Comparison of ENCODE assay signal across 8 cellular contexts in the genomic region with DNA sequence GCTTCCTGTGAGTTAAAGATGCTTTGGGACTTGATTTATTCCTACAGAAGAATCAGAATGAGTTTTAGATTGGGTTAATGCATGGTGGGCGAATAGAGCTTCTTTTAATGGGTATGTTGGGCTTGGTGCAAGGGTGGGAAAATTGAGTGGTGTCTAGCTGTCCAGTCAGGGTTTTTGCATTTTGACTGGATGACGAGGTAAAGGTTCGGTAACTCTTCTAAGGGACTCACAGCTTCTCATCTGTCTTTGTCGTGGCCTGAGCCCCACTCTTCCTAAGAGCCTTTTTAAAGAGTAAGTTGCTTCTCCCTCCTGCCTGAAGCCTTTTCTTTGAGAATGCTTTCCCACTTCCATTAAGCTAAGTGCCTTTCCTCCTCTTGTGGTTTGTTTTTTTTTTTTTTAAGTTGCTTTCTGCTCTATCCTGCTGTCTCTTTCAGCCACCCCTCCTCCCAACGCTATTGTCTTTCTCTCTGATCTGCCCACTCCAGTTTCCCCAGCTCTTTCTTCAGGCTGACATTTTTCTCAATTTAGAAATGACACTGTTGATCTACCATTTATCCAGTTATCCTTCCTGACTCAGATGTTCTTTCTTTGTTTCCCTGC. TPM values are rescaled to one million over a fixed set of nuclear protein-coding genes. Genes with fewer than 3 reads are reported as not detected.
DNase-seq lines count a peak whose midpoint lies in the region; ATAC-seq, FAIRE-seq and TF ChIP-seq lines count a peak whose summit lies in the region.

No MANE protein-coding gene starts in this region.

- intact Hi-C loops in left cardiac atrium (cut with DNase I) (no loop called here), GM12878 (cut with micrococcal nuclease; ENCODE audit: unreplicated experiment) (loop anchor here (5.0 to 10.0 kb wide), 2 partner anchors 72 to 220 kb away; a partner anchor contains a TSS), aorta (cut with DNase I) (no loop called here)

- peak overlapping the region; percentile 61 to 94 for H3K4me3 ChIP-seq in right atrium auricular region
- H3K4me3 ChIP-seq in GM12878: peak overlapping the region; percentile 99
- peak overlapping the region; percentile 94 for H3K4me3 ChIP-seq in mesodermal cell (ENCODE audit: extremely low read depth, insufficient read depth, low read length, poor library complexity, severe bottlenecking)
- peak overlapping the region; percentile 80 to 91 for H3K4me3 ChIP-seq in aorta (ENCODE audit: low read length in 2 of 2)

- ATAC-seq in left cardiac atrium (no peak), GM12878 (peak; percentile 3; the same call in 1 of the 3 replicates), aorta (ENCODE audit: low FRiP score) (no peak)

- H3K27me3 ChIP-seq in right atrium auricular region: no peaks in the 10 kb centered on the region
- H3K27me3 ChIP-seq in GM12878 (replicated peaks in 1 of 2; ENCODE audit: control insufficient read depth in 2 of 2, insufficient read depth in 2 of 2, low read length in 1 of 2): no peaks in the 10 kb centered on the region
- H3K27me3 ChIP-seq in aorta (ENCODE audit: control insufficient read depth in 1 of 2, insufficient read depth in 2 of 2, low read length in 1 of 2): no peaks in the 10 kb centered on the region

- POLR2A ChIA-PET in GM12878 (lab: Charles Lee): interaction anchor here (0.7 to 3.4 kb wide), 11 partner anchors 9 to 1056 kb away, joined by 3 to 19 read pairs (median 4); a partner anchor contains a TSS

- no peak for TF ChIP-seq EP300 in GM12878 (IDR thresholded peaks at IDR 0.05; ENCODE audit: borderline replicate concordance in 1 of 2, control insufficient read depth in 1 of 2, low read depth in 2 of 2, low read length in 2 of 2)

- no peaks in the 10 kb centered on the region for H3K9me3 ChIP-seq in right atrium auricular region
- no peaks in the 10 kb centered on the region for H3K9me3 ChIP-seq in GM12878 (replicated peaks; ENCODE audit: control insufficient read depth, insufficient read depth, low read length)
- no peaks in the 10 kb centered on the region for H3K9me3 ChIP-seq in mesodermal cell (ENCODE audit: control insufficient read depth, low read length)
- H3K9me3 ChIP-seq in aorta (ENCODE audit: control insufficient read depth, low read length): no peaks in the 10 kb centered on the region

- no peak for FAIRE-seq in GM12878 (lab: Jason Lieb, UNC)

- H3K4me1 ChIP-seq in right atrium auricular region: peaks cover 0 to 40% of the 10 kb centered on the region in 2 donors
- H3K4me1 ChIP-seq in GM12878 (ENCODE audit: control insufficient read depth, insufficient read depth, low read length): peaks cover 5% of the 10 kb centered on the region; the same call in 1 of the 2 replicates
- H3K4me1 ChIP-seq in mesodermal cell (ENCODE audit: control insufficient read depth, insufficient read depth, low read length, poor library complexity, severe bottlenecking): peaks cover 4% of the 10 kb centered on the region
- peaks cover 0 to 5% of the 10 kb centered on the region in 2 donors for H3K4me1 ChIP-seq in aorta (ENCODE audit: control insufficient read depth in 1 of 2, insufficient read depth in 2 of 2, low read length in 2 of 2)

- TF ChIP-seq CTCF in right atrium auricular region (IDR thresholded peaks at IDR 0.05): no peak
- TF ChIP-seq CTCF in GM12878 (IDR thresholded peaks at IDR 0.05 in 2 of 3, conservative IDR thresholded peaks at IDR 0.05 in 1 of 3; ENCODE audit: control insufficient read depth in 2 of 3, extremely low read depth in 1 of 3, insufficient read depth in 1 of 3, low read depth in 3 of 3, low read length in 3 of 3): no peak

- H3K27ac ChIP-seq in right atrium auricular region: peak overlapping the region; percentile 83 to 94
- peak overlapping the region; percentile 82 for H3K27ac ChIP-seq in GM12878 (ENCODE audit: control insufficient read depth, insufficient read depth)
- peak overlapping the region; percentile 69 for H3K27ac ChIP-seq in mesodermal cell (ENCODE audit: low read depth, low read length, severe bottlenecking)
- no peak overlapping the region for H3K27ac ChIP-seq in aorta (ENCODE audit: low read depth in 1 of 2, low read length in 2 of 2)

- RAD21 ChIA-PET in GM12878 (lab: Charles Lee; ENCODE audit: unreplicated experiment): interaction anchor here (0.6 to 4.5 kb wide), 10 partner anchors 15 to 618 kb away, joined by 3 to 26 read pairs (median 5); a partner anchor contains a TSS

- peaks cover 45% of the 10 kb centered on the region for H3K79me2 ChIP-seq in GM12878 (ENCODE audit: control insufficient read depth, insufficient read depth, low read length)

- peaks cover 5% of the 10 kb centered on the region for H3K36me3 ChIP-seq in right atrium auricular region
- H3K36me3 ChIP-seq in GM12878 (ENCODE audit: control insufficient read depth in 2 of 2, insufficient read depth in 2 of 2, low read length in 1 of 2): peaks cover under 1 to 2% of the 10 kb centered on the region in 2 experiments
- peaks cover 30% of the 10 kb centered on the region for H3K36me3 ChIP-seq in mesodermal cell (ENCODE audit: control insufficient read depth, insufficient read depth, low read length)
- peaks cover 0 to 2% of the 10 kb centered on the region in 2 donors for H3K36me3 ChIP-seq in aorta (ENCODE audit: control insufficient read depth in 1 of 2, insufficient read depth in 2 of 2, low read length in 1 of 2)

- no peak for TF ChIP-seq RAD21 in GM12878 (IDR thresholded peaks at IDR 0.05; ENCODE audit: insufficient read depth, low read depth, low read length)

- CTCF ChIA-PET in GM12878 (lab: Yijun Ruan, JAX): interaction anchor here (0.5 to 9.3 kb wide), 10 partner anchors 17 to 370 kb away, joined by 3 to 261 read pairs (median 5); a partner anchor contains a TSS

- WGBS in GM12878 (ENCODE audit: insufficient coverage, insufficient replicate concordance, low lambda C conversion rate, missing lambda C conversion rate): 2% methylated on average over 5 of the region's 5 CpGs
- 15 to 24% methylated on average over 3 to 5 of the region's 5 CpGs for WGBS in mesodermal cell (ENCODE audit: insufficient coverage in 2 of 2), 2 experiments
- 10 to 17% methylated on average over 5 of the region's 5 CpGs for WGBS in aorta, 2 donors

- no TSS peak for BruUV-seq in GM12878 (replicated peaks; lab: Mats Ljungman, UMichigan)

- DNase-seq in right atrium auricular region (ENCODE audit: low spot score) (no peak), left cardiac atrium (no peak), GM12878 (ENCODE audit: low read depth, low spot score) (no peak), aorta (no peak), DMS114 treated with DMSO at 0.1 percent for 48 hours (lab: John Stamatoyannopoulos, UW; ENCODE audit: unreplicated experiment) (no peak), NCI-H524 (lab: John Stamatoyannopoulos, UW) (no peak), KBM-7 (no peak)

- H2AFZ ChIP-seq in GM12878 (ENCODE audit: control insufficient read depth, low read depth, low read length): no peak overlapping the region; the same call in 1 of the 2 replicates

- no peaks in the 10 kb centered on the region; the same call in 1 of the 2 replicates for H4K20me1 ChIP-seq in GM12878 (ENCODE audit: control insufficient read depth, insufficient read depth)

- SMC1A ChIA-PET in GM12878 (lab: Charles Lee; ENCODE audit: uncharacterized antibody, unreplicated experiment): interaction anchor here (0.8 to 2.6 kb wide), 8 partner anchors 10 to 210 kb away, joined by 3 to 8 read pairs (median 4); a partner anchor contains a TSS

- H3K9ac ChIP-seq in GM12878 (ENCODE audit: control insufficient read depth, insufficient read depth, low read length): peak overlapping the region; percentile 92

- TF ChIP-seq POLR2A in GM12878 (IDR thresholded peaks at IDR 0.05; ENCODE audit: low read depth, low read length): no peak

- peak overlapping the region; percentile 97 for H3K4me2 ChIP-seq in GM12878 (ENCODE audit: control insufficient read depth, insufficient read depth)

- in situ Hi-C loops in GM12878 (cut with MboI) (no loop called here), KBM-7 (cut with MboI; ENCODE audit: low pct_unique_long_range_greater_than_20kb, low sequenced_read_pairs) (no loop called here)

RNA-seq across cellular contexts. Expression of a gene that starts 1.1 kb away (rescaled TPM):
- 10 to 100 TPM; 46.3 TPM for total RNA-seq in right atrium auricular region
- 10 to 100 TPM; 46.7 to 47.7 TPM for total RNA-seq in left cardiac atrium
- 54.0 and 61.9 TPM in 2 replicates for total RNA-seq in GM12878 (2013; cell fraction: nucleolus; rRNA removed)
- 34.0 and 36.2 TPM in 2 replicates for total RNA-seq in GM12878 (2014; rRNA removed)
- total RNA-seq in GM12878 (2014; rRNA removed; fragmentation: Illumina TruSeq; extraction: Trizol): 27.5 and 27.9 TPM in 2 replicates
- 49.2 and 57.3 TPM in 2 replicates for total RNA-seq in GM12878 (2021)
- 20.0 TPM for polyA plus RNA-seq in GM12878 (2011; ENCODE audit: low read depth)
- polyA plus RNA-seq in GM12878 (2011; rRNA removed): 24.3 and 29.4 TPM in 2 replicates
- polyA plus RNA-seq in GM12878 (2011; cell fraction: cytosol; rRNA removed): 40.3 and 53.9 TPM in 2 replicates
- polyA plus RNA-seq in GM12878 (2011; cell fraction: nucleus; rRNA removed): 79.8 and 81.5 TPM in 2 replicates
- polyA plus RNA-seq in GM12878 (2012): 37.2 and 38.7 TPM in 2 replicates
- 44.0 and 54.1 TPM in 2 replicates for polyA plus RNA-seq in GM12878 (2014; fragmentation: Illumina TruSeq; extraction: Trizol)
- polyA plus RNA-seq in GM12878 (2014; fragmentation: Nextera tagmentation; extraction: Ambion mirVana): 10 to 100 TPM; 14.7 to 15.0 TPM
- polyA plus RNA-seq in GM12878 (2014; rRNA removed): 32.0 and 33.1 TPM in 2 replicates
- polyA plus RNA-seq in GM12878 (2016; fragmentation: Nextera tagmentation; extraction: Ambion mirVana): 10 to 100 TPM; 56.8 to 60.0 TPM
- polyA minus RNA-seq in GM12878 (2011; rRNA and poly(A)+ RNA removed): 28.1 and 45.1 TPM in 2 replicates
- 15.8 and 23.3 TPM in 2 replicates for polyA minus RNA-seq in GM12878 (2011; cell fraction: cytosol; rRNA and poly(A)+ RNA removed)
- polyA minus RNA-seq in GM12878 (2011; cell fraction: nucleus; rRNA and poly(A)+ RNA removed): 19.9 and 34.4 TPM in 2 replicates
- 81.1 TPM for polyA plus RNA-seq in mesodermal cell (2013, experiment 1 of 2)
- polyA plus RNA-seq in mesodermal cell (2013, experiment 2 of 2): 73.7 TPM
- total RNA-seq in aorta: 10 to 100 TPM; 51.3 to 59.6 TPM
- polyA plus RNA-seq in aorta: 10 to 100 TPM; 16.4 to 41.1 TPM

RNA-seq across cellular contexts. Expression of a gene that starts 19.8 kb away (rescaled TPM):
- total RNA-seq in right atrium auricular region: under 1 TPM in 1 of 2 donors, not detected in 1; 0.22 TPM
- total RNA-seq in left cardiac atrium: under 1 TPM in 1 of 2 donors, not detected in 1; 0.12 TPM
- total RNA-seq in GM12878 (2013; cell fraction: nucleolus; rRNA removed): 0.79 and 1.3 TPM in 2 replicates
- 1.3 and 1.4 TPM in 2 replicates for total RNA-seq in GM12878 (2014; rRNA removed)
- total RNA-seq in GM12878 (2014; rRNA removed; fragmentation: Illumina TruSeq; extraction: Trizol): 0.18 and 0.49 TPM in 2 replicates
- 1.2 and 1.3 TPM in 2 replicates for total RNA-seq in GM12878 (2021)
- polyA plus RNA-seq in GM12878 (2011; ENCODE audit: low read depth): 0.33 TPM
- polyA plus RNA-seq in GM12878 (2011; rRNA removed): 0.20 and 0.41 TPM in 2 replicates
- 0.37 and 0.59 TPM in 2 replicates for polyA plus RNA-seq in GM12878 (2011; cell fraction: cytosol; rRNA removed)
- 0.96 and 1.4 TPM in 2 replicates for polyA plus RNA-seq in GM12878 (2011; cell fraction: nucleus; rRNA removed)
- polyA plus RNA-seq in GM12878 (2012): 0.50 and 0.94 TPM in 2 replicates
- 0.25 and 0.52 TPM in 2 replicates for polyA plus RNA-seq in GM12878 (2014; fragmentation: Illumina TruSeq; extraction: Trizol)
- polyA plus RNA-seq in GM12878 (2014; fragmentation: Nextera tagmentation; extraction: Ambion mirVana): under 1 TPM; 0.13 TPM
- 0.66 and 1.00 TPM in 2 replicates for polyA plus RNA-seq in GM12878 (2014; rRNA removed)
- under 1 TPM; 0.64 to 0.95 TPM for polyA plus RNA-seq in GM12878 (2016; fragmentation: Nextera tagmentation; extraction: Ambion mirVana)
- 0.44 and 0.82 TPM in 2 replicates for polyA minus RNA-seq in GM12878 (2011; rRNA and poly(A)+ RNA removed)
- polyA minus RNA-seq in GM12878 (2011; cell fraction: cytosol; rRNA and poly(A)+ RNA removed): not detected in 2 replicates
- 0.24 and 0.67 TPM in 2 replicates for polyA minus RNA-seq in GM12878 (2011; cell fraction: nucleus; rRNA and poly(A)+ RNA removed)
- 0.81 TPM for polyA plus RNA-seq in mesodermal cell (2013, experiment 1 of 2)
- polyA plus RNA-seq in mesodermal cell (2013, experiment 2 of 2): 0.40 TPM
- under 1 TPM in 1 of 2 donors, not detected in 1; 0.16 TPM for total RNA-seq in aorta
- polyA plus RNA-seq in aorta: under 1 TPM in 1 of 2 donors, not detected in 1; 0.88 TPM

RNA-seq across cellular contexts. Expression of a gene that starts 20.1 kb away (rescaled TPM):
- 10 to 100 TPM; 14.4 to 31.0 TPM for total RNA-seq in right atrium auricular region
- total RNA-seq in left cardiac atrium: 10 to 100 TPM; 21.7 to 28.9 TPM
- 3.5 and 4.6 TPM in 2 replicates for total RNA-seq in GM12878 (2013; cell fraction: nucleolus; rRNA removed)
- 0.44 TPM in 1 of 2 replicates, not detected in the other for total RNA-seq in GM12878 (2014; rRNA removed)
- 0.23 TPM in 1 of 2 replicates, not detected in the other for total RNA-seq in GM12878 (2014; rRNA removed; fragmentation: Illumina TruSeq; extraction: Trizol)
- 0.66 and 1.2 TPM in 2 replicates for total RNA-seq in GM12878 (2021)
- 0.13 TPM for polyA plus RNA-seq in GM12878 (2011; ENCODE audit: low read depth)
- polyA plus RNA-seq in GM12878 (2011; rRNA removed): 0.03 TPM in 1 of 2 replicates, not detected in the other
- 0.08 TPM in 1 of 2 replicates, not detected in the other for polyA plus RNA-seq in GM12878 (2011; cell fraction: cytosol; rRNA removed)
- polyA plus RNA-seq in GM12878 (2011; cell fraction: nucleus; rRNA removed): 0.41 and 0.58 TPM in 2 replicates
- 0.88 and 1.3 TPM in 2 replicates for polyA plus RNA-seq in GM12878 (2012)
- polyA plus RNA-seq in GM12878 (2014; fragmentation: Illumina TruSeq; extraction: Trizol): 0.06 TPM in 1 of 2 replicates, not detected in the other
- under 1 TPM in 1 of 2 experiments, not detected in 1; 0.07 TPM for polyA plus RNA-seq in GM12878 (2014; fragmentation: Nextera tagmentation; extraction: Ambion mirVana)
- 0.12 and 0.41 TPM in 2 replicates for polyA plus RNA-seq in GM12878 (2014; rRNA removed)
- under 1 TPM; 0.09 to 0.13 TPM for polyA plus RNA-seq in GM12878 (2016; fragmentation: Nextera tagmentation; extraction: Ambion mirVana)
- polyA minus RNA-seq in GM12878 (2011; rRNA and poly(A)+ RNA removed): 0.46 TPM in 1 of 2 replicates, not detected in the other
- 0.53 TPM in 1 of 2 replicates, not detected in the other for polyA minus RNA-seq in GM12878 (2011; cell fraction: cytosol; rRNA and poly(A)+ RNA removed)
- 0.12 TPM in 1 of 2 replicates, not detected in the other for polyA minus RNA-seq in GM12878 (2011; cell fraction: nucleus; rRNA and poly(A)+ RNA removed)
- 14.7 TPM for polyA plus RNA-seq in mesodermal cell (2013, experiment 1 of 2)
- 8.1 TPM for polyA plus RNA-seq in mesodermal cell (2013, experiment 2 of 2)
- total RNA-seq in aorta: 10 to 100 TPM; 16.2 to 20.9 TPM
- polyA plus RNA-seq in aorta: 1 to 10 TPM; 2.3 to 3.5 TPM

RNA-seq across cellular contexts. Expression of a gene that starts 47.6 kb away (rescaled TPM):
- total RNA-seq in right atrium auricular region (1 to 10 TPM; 2.6 to 3.3 TPM), left cardiac atrium (1 to 10 TPM; 4.1 to 7.2 TPM), GM12878 (2014; rRNA removed) (19.4 and 22.8 TPM in 2 replicates), GM12878 (2014; rRNA removed; fragmentation: Illumina TruSeq; extraction: Trizol) (10.8 and 13.1 TPM in 2 replicates), GM12878 (2021) (28.6 and 29.1 TPM in 2 replicates), aorta (10 to 100 TPM in 1 of 2 donors, 1 to 10 TPM in 1; 9.1 to 16.0 TPM)
- total RNA-seq in GM12878 (2013; cell fraction: nucleolus; rRNA removed): 23.1 and 23.7 TPM in 2 replicates
- polyA plus RNA-seq in GM12878 (2011; ENCODE audit: low read depth): 10.7 TPM
- polyA plus RNA-seq in GM12878 (2011; rRNA removed) (9.2 and 15.4 TPM in 2 replicates), GM12878 (2014; fragmentation: Illumina TruSeq; extraction: Trizol) (15.5 and 17.8 TPM in 2 replicates), GM12878 (2014; fragmentation: Nextera tagmentation; extraction: Ambion mirVana) (1 to 10 TPM; 4.1 to 9.7 TPM), GM12878 (2014; rRNA removed) (33.7 and 35.5 TPM in 2 replicates), GM12878 (2016; fragmentation: Nextera tagmentation; extraction: Ambion mirVana) (10 to 100 TPM; 31.0 to 35.2 TPM), aorta (10 to 100 TPM in 1 of 2 donors, 1 to 10 TPM in 1; 5.6 to 10.7 TPM)
- 20.7 and 25.7 TPM in 2 replicates for polyA plus RNA-seq in GM12878 (2011; cell fraction: cytosol; rRNA removed)
- polyA plus RNA-seq in GM12878 (2011; cell fraction: nucleus; rRNA removed): 46.7 and 57.3 TPM in 2 replicates
- polyA plus RNA-seq in GM12878 (2012): 17.8 and 25.4 TPM in 2 replicates
- polyA minus RNA-seq in GM12878 (2011; rRNA and poly(A)+ RNA removed): 3.9 and 9.1 TPM in 2 replicates
- polyA minus RNA-seq in GM12878 (2011; cell fraction: cytosol; rRNA and poly(A)+ RNA removed): 1.9 and 4.7 TPM in 2 replicates
- polyA minus RNA-seq in GM12878 (2011; cell fraction: nucleus; rRNA and poly(A)+ RNA removed): 6.6 and 8.6 TPM in 2 replicates
- polyA plus RNA-seq in mesodermal cell (2013, experiment 1 of 2): 2.9 TPM
- 2.6 TPM for polyA plus RNA-seq in mesodermal cell (2013, experiment 2 of 2)

RNA-seq across cellular contexts. Expression of a gene that starts 51.6 kb away (rescaled TPM):
- 10 to 100 TPM; 10.2 to 23.8 TPM for total RNA-seq in right atrium auricular region
- total RNA-seq in left cardiac atrium: 10 to 100 TPM; 13.4 to 21.5 TPM
- 52.5 and 60.5 TPM in 2 replicates for total RNA-seq in GM12878 (2013; cell fraction: nucleolus; rRNA removed)
- total RNA-seq in GM12878 (2014; rRNA removed): 40.9 and 47.5 TPM in 2 replicates
- total RNA-seq in GM12878 (2014; rRNA removed; fragmentation: Illumina TruSeq; extraction: Trizol): 12.2 and 14.3 TPM in 2 replicates
- total RNA-seq in GM12878 (2021): 65.1 and 69.4 TPM in 2 replicates
- polyA plus RNA-seq in GM12878 (2011; ENCODE audit: low read depth): 8.2 TPM
- polyA plus RNA-seq in GM12878 (2011; rRNA removed): 8.0 and 18.4 TPM in 2 replicates
- polyA plus RNA-seq in GM12878 (2011; cell fraction: cytosol; rRNA removed): 28.1 and 42.6 TPM in 2 replicates
- polyA plus RNA-seq in GM12878 (2011; cell fraction: nucleus; rRNA removed): 58.9 and 140 TPM in 2 replicates
- 14.9 and 21.0 TPM in 2 replicates for polyA plus RNA-seq in GM12878 (2012)
- polyA plus RNA-seq in GM12878 (2014; fragmentation: Illumina TruSeq; extraction: Trizol): 6.6 and 14.0 TPM in 2 replicates
- polyA plus RNA-seq in GM12878 (2014; fragmentation: Nextera tagmentation; extraction: Ambion mirVana): 1 to 10 TPM; 8.3 TPM
- 53.8 and 55.9 TPM in 2 replicates for polyA plus RNA-seq in GM12878 (2014; rRNA removed)
- polyA plus RNA-seq in GM12878 (2016; fragmentation: Nextera tagmentation; extraction: Ambion mirVana): 10 to 100 TPM; 37.7 to 42.4 TPM
- polyA minus RNA-seq in GM12878 (2011; rRNA and poly(A)+ RNA removed): 26.0 and 32.5 TPM in 2 replicates
- 21.4 and 21.8 TPM in 2 replicates for polyA minus RNA-seq in GM12878 (2011; cell fraction: cytosol; rRNA and poly(A)+ RNA removed)
- 33.6 and 61.0 TPM in 2 replicates for polyA minus RNA-seq in GM12878 (2011; cell fraction: nucleus; rRNA and poly(A)+ RNA removed)
- 58.2 TPM for polyA plus RNA-seq in mesodermal cell (2013, experiment 1 of 2)
- polyA plus RNA-seq in mesodermal cell (2013, experiment 2 of 2): 48.4 TPM
- 10 to 100 TPM; 27.8 to 39.5 TPM for total RNA-seq in aorta
- polyA plus RNA-seq in aorta: 10 to 100 TPM; 16.8 to 19.2 TPM

Comparison
In these comparisons a context has a peak if more than half of its experiments do, and no peak if none do; other contexts are left out.
1. H3K27ac ChIP-seq: peak in right atrium auricular region (2 of 2), GM12878 (single experiment) and mesodermal cell (single experiment); none in aorta (0 of 2).
2. Peak in every context shown above with its lines, with median percentiles within 50 percentile points of each other: H3K4me3 ChIP-seq.